In the genomic region with DNA sequence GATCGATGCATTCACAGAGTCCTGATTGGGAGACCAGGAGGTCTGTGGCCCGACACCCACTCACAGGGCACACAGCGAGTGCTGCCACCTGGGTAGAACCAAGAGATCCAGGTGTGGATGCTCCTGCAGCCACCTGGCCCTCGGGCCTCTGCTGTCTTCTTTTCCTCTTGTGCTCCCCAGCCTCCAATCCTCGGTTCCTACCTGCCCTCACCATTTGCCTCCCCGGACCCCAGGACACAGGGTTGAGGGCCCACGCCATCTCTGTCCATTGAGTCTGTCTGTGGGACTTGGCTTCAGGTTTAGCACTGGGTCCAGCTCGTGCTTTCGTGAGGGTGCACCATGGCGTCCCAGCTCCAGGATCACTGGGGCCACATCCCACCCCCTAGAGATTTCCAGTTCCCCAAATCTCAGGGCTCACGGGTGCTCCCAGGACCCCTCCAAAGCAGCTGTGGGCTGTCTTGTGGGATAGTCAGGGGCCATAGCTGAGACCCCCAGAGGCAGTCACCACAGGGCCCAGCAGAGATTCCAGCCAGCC, we compare ENCODE assay signal across 15 cellular contexts.
DNase-seq lines count a peak whose midpoint lies in the region; ATAC-seq and TF ChIP-seq lines count a peak whose summit lies in the region.
"Had no signal": no experiment of that assay in that cellular context is flagged by ENCODE, and none has a peak within 500 bp of the region (broad histone marks: within the 10 kb centered on the region; RNA-seq: fewer than 3 reads in every experiment).

No MANE protein-coding gene starts in this region.

- intact Hi-C loops in Right ventricle myocardium inferior (cut with DNase I) = no loop called here
- intact Hi-C loops in left cardiac atrium (cut with DNase I) = no loop called here
- intact Hi-C loops in sigmoid colon (cut with DNase I) = no loop called here

- H3K4me3 ChIP-seq in coronary artery (no peak overlapping the region), sigmoid colon (no peak overlapping the region)
- H3K4me3 ChIP-seq: BLaER1 treated with 17β-estradiol and CSF1 and Interleukin-3, amounts not matched to agents 10 nM and 100 nM had no signal

- TF ChIP-seq EP300 in sigmoid colon (IDR thresholded peaks at IDR 0.05) = no peak

- no peaks in the 10 kb centered on the region for H3K9me3 ChIP-seq in sigmoid colon
- H3K9me3 ChIP-seq: BLaER1 treated with 17β-estradiol and CSF1 and Interleukin-3, amounts not matched to agents 10 nM and 100 nM had no signal

- H3K27ac ChIP-seq in coronary artery (no peak overlapping the region), sigmoid colon (no peak overlapping the region)
- H3K27ac ChIP-seq: BLaER1 treated with 17β-estradiol and CSF1 and Interleukin-3, amounts not matched to agents 10 nM and 100 nM had no signal

- H3K27me3 ChIP-seq in sigmoid colon = peaks cover 0 to 29% (median 4%) of the 10 kb centered on the region in 3 donors

- no peaks in the 10 kb centered on the region for H3K4me1 ChIP-seq in sigmoid colon

- WGBS in sigmoid colon, 2 donors = 91 to 93% methylated on average over 11 of the region's 11 CpGs

- no peak for TF ChIP-seq POLR2A in sigmoid colon (IDR thresholded peaks at IDR 0.05)

- DNase-seq in Right ventricle myocardium inferior (ENCODE audit: missing footprints) (peak; percentile 41), left cardiac atrium (no peak), coronary artery (ENCODE audit: low spot score) (peak; percentile 52), mesenteric fat pad (ENCODE audit: low spot score) (peak; percentile 60), NCI-H2171 treated with DMSO at 0.1 percent for 48 hours (lab: John Stamatoyannopoulos, UW) (no peak), NCI-H1105 treated with DMSO at 0.1 percent for 48 hours (lab: John Stamatoyannopoulos, UW) (no peak), sigmoid colon (no peak)
- DNase-seq: CD8-positive, alpha-beta memory T cell; KG1; MV-4-11; NCI-H446 treated with DMSO at 0.1 percent for 48 hours; OCI-M1; SIG-M5 had no signal

- ATAC-seq in Right ventricle myocardium inferior (no peak), left cardiac atrium (no peak)
- ATAC-seq: SK-N-SH treated with all-trans-retinoic acid at 6 μM for 48 hours had no signal

- TF ChIP-seq CTCF in coronary artery (IDR thresholded peaks at IDR 0.05) = no peak
- no peak for TF ChIP-seq CTCF in sigmoid colon (IDR thresholded peaks at IDR 0.05)

- no peaks in the 10 kb centered on the region for H3K36me3 ChIP-seq in sigmoid colon
- H3K36me3 ChIP-seq: BLaER1 treated with 17β-estradiol and CSF1 and Interleukin-3, amounts not matched to agents 10 nM and 100 nM had no signal

Comparison
In these comparisons a context has a peak if more than half of its experiments do, and no peak if none do; other contexts are left out.
1. DNase-seq: peak in Right ventricle myocardium inferior (single experiment), coronary artery (single experiment) and mesenteric fat pad (single experiment); none in left cardiac atrium (single experiment), NCI-H2171 treated with DMSO at 0.1 percent for 48 hours (single experiment), NCI-H1105 treated with DMSO at 0.1 percent for 48 hours (single experiment) and sigmoid colon (single experiment).